ENCODE assay signal across 17 cellular contexts in genomic region chr1:187985145-187985896, GRCh38.
DNase-seq lines count a peak whose midpoint lies in the region; ATAC-seq, FAIRE-seq and TF ChIP-seq lines count a peak whose summit lies in the region.
"Had no signal": no experiment of that assay in that cellular context is flagged by ENCODE, and none has a peak within 500 bp of the region (broad histone marks: within the 10 kb centered on the region; RNA-seq: fewer than 3 reads in every experiment).

No MANE protein-coding gene starts in this region.

- TF ChIP-seq CTCF in D721Med (IDR thresholded peaks at IDR 0.05; ENCODE audit: insufficient read depth, missing control alignments), result no peak
- TF ChIP-seq CTCF in OCI-LY3 (IDR thresholded peaks at IDR 0.05; ENCODE audit: low read depth, low read length), result no peak
- TF ChIP-seq CTCF in left ventricle myocardium inferior (IDR thresholded peaks at IDR 0.05; ENCODE audit: borderline replicate concordance), result no peak

- H2AFZ ChIP-seq in OCI-LY3 (ENCODE audit: low read depth, low read length), result 0 out of 2 replicates have a peak overlapping the region, but pooled peaks have one; percentile 19

- H3K27me3 ChIP-seq in OCI-LY3 (ENCODE audit: low read depth, low read length), result no peaks in the 10 kb centered on the region
- no peaks in the 10 kb centered on the region for H3K27me3 ChIP-seq in left ventricle myocardium inferior (ENCODE audit: low read depth)
- H3K27me3 ChIP-seq: breast epithelium had no signal

- peak overlapping the region; percentile 67 for H3K4me3 ChIP-seq in OCI-LY3 (ENCODE audit: low read length)
- H3K4me3 ChIP-seq in left ventricle myocardium inferior, result no peak overlapping the region
- H3K4me3 ChIP-seq: breast epithelium had no signal

- H3K36me3 ChIP-seq in OCI-LY3 (replicated peaks; ENCODE audit: low read depth, low read length), result peaks cover 7% of the 10 kb centered on the region
- H3K36me3 ChIP-seq in left ventricle myocardium inferior, result no peaks in the 10 kb centered on the region
- H3K36me3 ChIP-seq: breast epithelium had no signal

- peak overlapping the region; percentile 65 for H3K9ac ChIP-seq in OCI-LY3 (ENCODE audit: low read length)

- 0 out of 2 replicates have a peak, but pooled peaks cover 5% of the 10 kb centered on the region for H3K9me3 ChIP-seq in OCI-LY3 (ENCODE audit: insufficient read depth, low read length)
- H3K9me3 ChIP-seq in left ventricle myocardium inferior (replicated peaks), result peaks cover 6% of the 10 kb centered on the region
- H3K9me3 ChIP-seq: breast epithelium had no signal

- H3K27ac ChIP-seq in OCI-LY3 (ENCODE audit: low read length), result peak overlapping the region; percentile 95
- H3K27ac ChIP-seq in left ventricle myocardium inferior (replicated peaks), result no peak overlapping the region
- H3K27ac ChIP-seq: breast epithelium had no signal

- no peaks in the 10 kb centered on the region for H3K79me2 ChIP-seq in OCI-LY3 (ENCODE audit: low read length)

- DNase-seq in D721Med (ENCODE audit: insufficient read length, low spot score) (no peak), T-helper 1 cell (no peak), iPS-NIHi7 (ENCODE audit: extremely low spot score) (no peak), left ventricle myocardium inferior (no peak)
- DNase-seq: ACHN; effector memory CD8-positive, alpha-beta T cell; immature natural killer cell; KBM-7; NCI-H1436; NCI-H774; posterior cingulate gyrus; SHP77 had no signal

- ATAC-seq in GM19397 (IDR thresholded peaks at IDR 0.05; ENCODE audit: unreplicated experiment), result peak; percentile 46
- ATAC-seq in HG03039 (IDR thresholded peaks at IDR 0.05; ENCODE audit: unreplicated experiment), result peak; percentile 37
- no peak for ATAC-seq in GM19324 (IDR thresholded peaks at IDR 0.05; ENCODE audit: low FRiP score, unreplicated experiment)
- ATAC-seq: effector memory CD8-positive, alpha-beta T cell had no signal

- intact Hi-C loops in left ventricle myocardium inferior (cut with micrococcal nuclease), result no loop called here

- H3K4me1 ChIP-seq in OCI-LY3 (ENCODE audit: low read length) (peaks cover 48% of the 10 kb centered on the region), left ventricle myocardium inferior (no peaks in the 10 kb centered on the region)
- H3K4me1 ChIP-seq: breast epithelium had no signal

- peak; percentile 75 for FAIRE-seq in D721Med (lab: Jason Lieb, UNC)

- peak overlapping the region; percentile 86 for H3K4me2 ChIP-seq in OCI-LY3 (ENCODE audit: low read length)

- H4K20me1 ChIP-seq in OCI-LY3 (ENCODE audit: insufficient read depth, low read length), result no peaks in the 10 kb centered on the region
